In the genomic region with DNA sequence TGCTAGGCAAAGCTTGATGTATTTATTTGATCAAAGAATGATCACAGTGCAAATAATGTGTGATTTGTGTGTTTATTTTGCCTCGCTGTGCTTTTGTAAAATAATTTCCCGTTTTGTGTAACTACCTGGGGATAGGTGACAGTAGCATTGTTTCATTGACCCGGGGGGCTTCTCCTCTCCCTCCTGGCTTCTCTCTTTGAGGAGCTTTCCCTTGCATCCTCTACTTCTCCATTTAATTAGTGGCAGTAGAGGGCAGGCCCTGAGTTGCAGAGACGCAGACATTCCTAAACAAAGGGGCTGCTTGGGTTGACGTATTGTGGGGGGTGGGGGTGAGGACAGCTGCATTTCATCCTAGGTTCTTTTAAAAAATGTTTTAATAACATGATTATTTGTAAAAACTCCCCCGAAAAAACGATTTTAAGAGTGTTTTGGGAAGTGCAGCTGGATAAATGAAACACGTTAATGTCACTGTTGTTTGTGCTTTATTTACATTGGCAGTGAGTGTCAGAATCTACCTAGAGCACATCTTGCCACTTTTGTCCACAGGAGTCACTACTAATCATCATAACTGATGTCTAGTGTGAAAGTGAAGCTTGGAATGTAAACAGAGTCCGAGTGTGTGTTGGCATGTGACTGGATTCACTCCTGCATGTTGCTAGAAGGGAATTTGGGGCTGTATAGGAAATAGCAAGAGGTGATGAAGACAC, we compare ENCODE assay signal across 8 cellular contexts. TPM values are rescaled to one million over a fixed set of nuclear protein-coding genes. Genes with fewer than 3 reads are reported as not detected.
DNase-seq lines count a peak whose midpoint lies in the region; FAIRE-seq and TF ChIP-seq lines count a peak whose summit lies in the region.

No MANE protein-coding gene starts in this region.

- peak overlapping the region; percentile 100 for H3K4me2 ChIP-seq in Karpas-422 (ENCODE audit: low read depth, low read length, poor library complexity, severe bottlenecking)

- no peak overlapping the region for H3K9ac ChIP-seq in Karpas-422 (ENCODE audit: low read length)

- FAIRE-seq in GM12891 (lab: Jason Lieb, UNC): no peak

- H3K4me1 ChIP-seq in Karpas-422 (ENCODE audit: low read length): peaks cover 34% of the 10 kb centered on the region
- H3K4me1 ChIP-seq in breast epithelium: no peaks in the 10 kb centered on the region

- H3K36me3 ChIP-seq in Karpas-422 (ENCODE audit: insufficient read depth, low read length) (no peaks in the 10 kb centered on the region), breast epithelium (no peaks in the 10 kb centered on the region)

- TF ChIP-seq POLR2A in breast epithelium (IDR thresholded peaks at IDR 0.05): no peak
- no peak for TF ChIP-seq POLR2A in GM12891 (IDR thresholded peaks at IDR 0.05; ENCODE audit: low read depth, low read length)

- H3K9me3 ChIP-seq in Karpas-422 (ENCODE audit: low read length) (no peaks in the 10 kb centered on the region), breast epithelium (no peaks in the 10 kb centered on the region)

- H3K27ac ChIP-seq in C4-2B (peak overlapping the region; percentile 95), Karpas-422 (ENCODE audit: low read length) (no peak overlapping the region), breast epithelium (peak overlapping the region; percentile 90 to 91)

- H3K79me2 ChIP-seq in Karpas-422 (ENCODE audit: low read length): no peaks in the 10 kb centered on the region

- no peaks in the 10 kb centered on the region for H3K9me2 ChIP-seq in Karpas-422 (replicated peaks; ENCODE audit: insufficient read depth, low read length)

- peak overlapping the region; percentile 90 for H3K4me3 ChIP-seq in Karpas-422 (ENCODE audit: low read length)
- peak overlapping the region in 2 of 3 donors; percentile 85 to 97 for H3K4me3 ChIP-seq in breast epithelium

- H3K27me3 ChIP-seq in Karpas-422 (ENCODE audit: low read length) (no peaks in the 10 kb centered on the region), breast epithelium (no peaks in the 10 kb centered on the region)

- H4K20me1 ChIP-seq in Karpas-422 (ENCODE audit: insufficient read depth, low read depth, low read length): peaks cover 29% of the 10 kb centered on the region

- DNase-seq in Karpas-422 (no peak), breast epithelium (ENCODE audit: low spot score in 2 of 2) (no peak), midbrain (lab: John Stamatoyannopoulos, UW) (peak; percentile 47), DMS153 treated with DMSO at 0.1 percent for 48 hours (lab: John Stamatoyannopoulos, UW; ENCODE audit: unreplicated experiment) (no peak), GM12891 (ENCODE audit: insufficient read length, low spot score) (no peak), AG08396 (ENCODE audit: low spot score) (no peak)
- no peak for DNase-seq in activated effector memory CD4-positive, alpha-beta T cell treated with anti-CD3 and anti-CD28 coated beads, Interleukin-2, amount 50 U/mL, for 16 hours

- intact Hi-C loops in breast epithelium (cut with DNase I; ENCODE audit: low total_unique reads): no loop called here

- no peak overlapping the region for H2AFZ ChIP-seq in Karpas-422 (ENCODE audit: low read length)

- TF ChIP-seq CTCF in C4-2B (conservative IDR thresholded peaks at IDR 0.05) (peak; percentile 28), breast epithelium (IDR thresholded peaks at IDR 0.05) (no peak)

TF ChIP-seq in GM12891, 5 proteins besides CTCF, POLR2A, EP300 and RAD21:
- TF ChIP-seq POU2F2 (IDR thresholded peaks at IDR 0.05; ENCODE audit: low read depth, low read length): no peak

RNA-seq across cellular contexts. Expression of gene NEDD4L, which starts 2.2 kb away (rescaled TPM):
- total RNA-seq in Karpas-422 (2014; rRNA removed; shearing (Covaris generic); ENCODE audit: low replicate concordance): 12.0 and 17.1 TPM in 2 replicates
- total RNA-seq in breast epithelium: 100 to 1,000 TPM in 2 of 3 donors, 10 to 100 TPM in 1; 26.2 to 162 (median 106) TPM
- polyA plus RNA-seq in GM12891 (2012; ENCODE audit: low read depth, missing spikeins): 8.8 TPM
